14 cellular contexts compared by ENCODE assay signal in genomic region chr3:11143476-11143875, GRCh38. TPM values are rescaled to one million over a fixed set of nuclear protein-coding genes. Genes with fewer than 3 reads are reported as not detected.
"Had no signal": no experiment of that assay in that cellular context is flagged by ENCODE, and none has a peak within 500 bp of the region (broad histone marks: within the 10 kb centered on the region; RNA-seq: fewer than 3 reads in every experiment).

No MANE protein-coding gene starts in this region.

- H3K4me1 Mint-ChIP-seq: neural crest cell had no signal

- H3K4me3 Mint-ChIP-seq: activated CD4-positive, alpha-beta memory T cell treated with anti-CD3 and anti-CD28 coated beads for 36 hours; activated CD4-positive, alpha-beta T cell treated with anti-CD3 and anti-CD28 coated beads for 36 hours; activated naive CD4-positive, alpha-beta T cell treated with anti-CD3 and anti-CD28 coated beads, Interleukin-2, amount 50 U/mL, for 24 hours; activated T-cell treated with anti-CD3 and anti-CD28 coated beads, Interleukin-2, amount 50 U/mL, for 4 hours; neural crest cell; stimulated activated memory B cell treated with anti-CD40 and anti-IgM and Interleukin-4, amounts not matched to agents 10 μg/mL and 1 μg/mL and 100 μg/mL, for 72 hours had no signal

- H3K9me3 Mint-ChIP-seq: activated CD4-positive, alpha-beta memory T cell treated with anti-CD3 and anti-CD28 coated beads for 36 hours; activated T-cell treated with anti-CD3 and anti-CD28 coated beads, Interleukin-2, amount 50 U/mL, for 4 hours; stimulated activated memory B cell treated with anti-CD40 and anti-IgM and Interleukin-4, amounts not matched to agents 10 μg/mL and 1 μg/mL and 100 μg/mL, for 72 hours had no signal

- DNase-seq: activated CD4-positive, alpha-beta memory T cell treated with anti-CD3 and anti-CD28 coated beads for 36 hours; activated CD4-positive, alpha-beta T cell treated with anti-CD3 and anti-CD28 coated beads for 36 hours; activated effector memory CD4-positive, alpha-beta T cell treated with anti-CD3 and anti-CD28 coated beads, Interleukin-2, amount 50 U/mL, for 16 hours; activated T-cell treated with anti-CD3 and anti-CD28 coated beads, Interleukin-2, amount 50 U/mL, for 4 hours; adrenal gland; hippocampal formation; retina; stimulated activated CD4-positive, alpha-beta T cell treated with anti-CD3 and anti-CD28 coated beads, Interleukin-2, amount 100 ng/mL, for 48 hours; trophoblast cell had no signal

- H3K27me3 Mint-ChIP-seq: stimulated activated memory B cell treated with anti-CD40 and anti-IgM and Interleukin-4, amounts not matched to agents 10 μg/mL and 1 μg/mL and 100 μg/mL, for 72 hours had no signal

- H3K36me3 Mint-ChIP-seq: activated CD4-positive, alpha-beta memory T cell treated with anti-CD3 and anti-CD28 coated beads for 36 hours; activated naive CD4-positive, alpha-beta T cell treated with anti-CD3 and anti-CD28 coated beads, Interleukin-2, amount 50 U/mL, for 24 hours; stimulated activated memory B cell treated with anti-CD40 and anti-IgM and Interleukin-4, amounts not matched to agents 10 μg/mL and 1 μg/mL and 100 μg/mL, for 72 hours had no signal

- H3K27ac Mint-ChIP-seq: activated CD4-positive, alpha-beta memory T cell treated with anti-CD3 and anti-CD28 coated beads for 36 hours; activated CD4-positive, alpha-beta T cell treated with anti-CD3 and anti-CD28 coated beads for 36 hours; activated naive CD4-positive, alpha-beta T cell treated with anti-CD3 and anti-CD28 coated beads, Interleukin-2, amount 50 U/mL, for 24 hours; stimulated activated memory B cell treated with anti-CD40 and anti-IgM and Interleukin-4, amounts not matched to agents 10 μg/mL and 1 μg/mL and 100 μg/mL, for 72 hours had no signal

- ATAC-seq: activated CD4-positive, alpha-beta T cell treated with anti-CD3 and anti-CD28 coated beads for 36 hours; activated T-cell treated with anti-CD3 and anti-CD28 coated beads, Interleukin-2, amount 50 U/mL, for 4 hours; esophagus mucosa; SK-N-SH treated with all-trans-retinoic acid at 6 μM for 48 hours; stimulated activated memory B cell treated with anti-CD40 and anti-IgM and Interleukin-4, amounts not matched to agents 10 μg/mL and 1 μg/mL and 100 μg/mL, for 72 hours had no signal

RNA-seq across cellular contexts. Expression of gene HRH1, which starts 10.8 kb away (rescaled TPM):
- total RNA-seq: neural crest cell had no signal
